ENCODE assay signal across 32 cellular contexts in the genomic region with DNA sequence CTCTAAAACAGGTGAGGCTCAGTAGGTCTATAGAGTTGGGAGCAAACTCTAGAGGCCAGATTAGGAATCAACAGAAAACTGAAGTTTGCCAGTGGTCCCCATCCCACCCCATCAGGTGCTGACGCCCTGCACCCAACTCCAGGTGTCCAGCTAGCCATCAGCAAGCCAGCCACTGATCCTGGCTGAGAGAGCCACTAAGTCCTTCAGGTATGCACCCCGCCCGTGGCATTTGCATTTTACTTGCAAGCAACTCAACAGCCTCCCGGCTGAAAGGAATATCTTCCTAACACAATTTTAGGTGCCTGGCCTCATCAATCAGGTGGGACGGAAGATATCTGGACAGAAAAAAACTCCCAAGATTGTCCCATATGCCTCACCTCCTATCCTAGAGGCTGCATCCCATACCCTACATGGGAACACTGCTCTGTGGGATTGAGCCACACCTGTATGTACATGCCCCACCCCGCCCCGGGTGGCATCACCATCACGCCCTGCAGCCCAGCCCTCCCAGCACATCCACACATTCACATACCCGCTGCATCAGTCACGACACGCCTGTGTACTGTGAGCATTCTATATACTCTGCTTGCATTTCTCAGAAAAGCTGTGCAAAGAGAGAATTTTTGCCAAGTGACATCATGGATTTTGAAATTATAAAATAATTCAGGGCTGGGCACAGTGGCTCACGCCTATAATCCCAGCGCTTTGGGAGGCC. TPM values are rescaled to one million over a fixed set of nuclear protein-coding genes. Genes with fewer than 3 reads are reported as not detected.
DNase-seq lines count a peak whose midpoint lies in the region; ATAC-seq, FAIRE-seq and TF ChIP-seq lines count a peak whose summit lies in the region.
"Had no signal": no experiment of that assay in that cellular context is flagged by ENCODE, and none has a peak within 500 bp of the region (broad histone marks: within the 10 kb centered on the region; RNA-seq: fewer than 3 reads in every experiment).

No MANE protein-coding gene starts in this region.

- TF ChIP-seq CTCF in bronchial epithelial cell (IDR thresholded peaks at IDR 0.05; ENCODE audit: insufficient read depth, low read length, severe bottlenecking) (no peak), kidney (IDR thresholded peaks at IDR 0.05; ENCODE audit: borderline replicate concordance, extremely low read depth, insufficient read depth) (no peak), left ventricle myocardium inferior (IDR thresholded peaks at IDR 0.05; ENCODE audit: borderline replicate concordance) (no peak)

- H3K27me3 ChIP-seq in bronchial epithelial cell (ENCODE audit: control insufficient read depth, insufficient read depth, low read length) (peaks cover 2% of the 10 kb centered on the region), left ventricle myocardium inferior (ENCODE audit: low read depth) (peaks cover 91% of the 10 kb centered on the region)

- FAIRE-seq in bronchial epithelial cell (lab: Jason Lieb, UNC) (peak; percentile 99), kidney (lab: Jason Lieb, UNC) (no peak)
- FAIRE-seq: colon, GM12891, K562 had no signal

- no peaks in the 10 kb centered on the region for H3K36me3 ChIP-seq in bronchial epithelial cell (ENCODE audit: control insufficient read depth, insufficient read depth, low read length)
- H3K36me3 ChIP-seq in kidney (ENCODE audit: control insufficient read depth in 1 of 2, insufficient read depth in 2 of 2, low read length in 2 of 2): no peaks in the 10 kb centered on the region
- H3K36me3 ChIP-seq in left ventricle myocardium inferior: no peaks in the 10 kb centered on the region
- H3K36me3 ChIP-seq: spleen had no signal

- H3K4me1 ChIP-seq in kidney (ENCODE audit: control insufficient read depth in 1 of 2, insufficient read depth in 1 of 2, low read depth in 1 of 2, low read length in 2 of 2) (no peaks in the 10 kb centered on the region), left ventricle myocardium inferior (no peaks in the 10 kb centered on the region)
- H3K4me1 ChIP-seq: spleen had no signal

- H3K4me3 ChIP-seq in bronchial epithelial cell (ENCODE audit: low read depth, low read length) (no peak overlapping the region), kidney (ENCODE audit: low read length in 2 of 2) (no peak overlapping the region), left ventricle myocardium inferior (no peak overlapping the region)
- H3K4me3 ChIP-seq: K562, spleen had no signal

- no peak overlapping the region for H3K9ac ChIP-seq in kidney (ENCODE audit: low read length in 2 of 2)

- DNase-seq in NCI-H226 (peak; percentile 21), bronchial epithelial cell (ENCODE audit: low read depth) (peak; percentile 97), kidney (peak; percentile 37), cardiac septum (ENCODE audit: low spot score) (no peak), left ventricle myocardium inferior (no peak), iPS-NIHi7 (ENCODE audit: extremely low spot score) (no peak)
- DNase-seq: activated CD4-positive, alpha-beta T cell treated with anti-CD3 and anti-CD28 coated beads for 1 hour; activated CD8-positive, alpha-beta T cell treated with anti-CD3 and anti-CD28 coated beads, Interleukin-2, amount 10 ng/mL, durations not matched to agents 7 days and 5 days; activated T-cell treated with anti-CD3 and anti-CD28 coated beads, Interleukin-2, amount 50 U/mL, for 24 hours; CD4-positive, CD25-positive, alpha-beta regulatory T cell; effector CD8-positive, alpha-beta T cell; glutamatergic neuron; MM.1S; naive thymus-derived CD8-positive, alpha-beta T cell; NCI-H1417; NCI-H2081; NCI-H510A; retina; spleen; stimulated activated CD4-positive, alpha-beta T cell treated with anti-CD3 and anti-CD28 coated beads, Interleukin-2, amount 100 ng/mL, for 48 hours had no signal

- intact Hi-C loops in kidney (cut with DNase I): no loop called here
- intact Hi-C loops in cardiac septum (cut with DNase I): no loop called here
- intact Hi-C loops in left ventricle myocardium inferior (cut with micrococcal nuclease): no loop called here

- H3K27ac ChIP-seq in kidney (ENCODE audit: low read depth in 2 of 2, low read length in 2 of 2) (no peak overlapping the region), left ventricle myocardium inferior (replicated peaks) (no peak overlapping the region)
- H3K27ac ChIP-seq: spleen had no signal

- no peaks in the 10 kb centered on the region for H3K9me3 ChIP-seq in kidney (ENCODE audit: control insufficient read depth in 1 of 2, low read length in 2 of 2)
- no peaks in the 10 kb centered on the region for H3K9me3 ChIP-seq in left ventricle myocardium inferior (replicated peaks)
- H3K9me3 ChIP-seq: spleen had no signal

- ATAC-seq in GM21381 (IDR thresholded peaks at IDR 0.05; ENCODE audit: unreplicated experiment): no peak
- ATAC-seq: activated CD8-positive, alpha-beta T cell treated with anti-CD3 and anti-CD28 coated beads, Interleukin-2, amount 10 ng/mL, durations not matched to agents 7 days and 5 days; K562; left lobe of liver; naive thymus-derived CD8-positive, alpha-beta T cell; Panc1; stimulated activated effector memory CD8-positive, alpha-beta T cell treated with anti-CD3 and anti-CD28 coated beads, Interleukin-12 subunit alpha, Interleukin-12 subunit beta, amount 100 ng/mL, for 72 hours had no signal

RNA-seq across cellular contexts. Expression of gene OTOP3, which starts 8.3 kb away (rescaled TPM):
- total RNA-seq in bronchial epithelial cell: under 0.01 and 0.26 TPM in 2 replicates
- not detected for total RNA-seq in kidney
- not detected for polyA plus RNA-seq in kidney (ENCODE audit: insufficient read depth, low read depth, low replicate concordance)
- total RNA-seq in cardiac septum: not detected
- not detected for total RNA-seq in left ventricle myocardium inferior
- total RNA-seq: activated CD8-positive, alpha-beta T cell treated with anti-CD3 and anti-CD28 coated beads, Interleukin-2, amount 10 ng/mL, durations not matched to agents 7 days and 5 days; CD4-positive, CD25-positive, alpha-beta regulatory T cell; fibroblast of lung; HT-29; K562; left lobe of liver; naive thymus-derived CD8-positive, alpha-beta T cell; osteoblast; SK-MEL-5; spleen; T-helper 1 cell treated with Interleukin-12 subunit alpha and Interleukin-12 subunit beta and Interleukin-4 antibody, amounts not matched to agents 30 ng/mL and 1 ng/mL, for 36 hours had no signal
- polyA plus RNA-seq: CD4-positive, CD25-positive, alpha-beta regulatory T cell; fibroblast of lung; K562; naive thymus-derived CD8-positive, alpha-beta T cell; spleen had no signal

RNA-seq across cellular contexts. Expression of gene OTOP2, which starts 19.9 kb away (rescaled TPM):
- total RNA-seq in bronchial epithelial cell (under 0.01 TPM in 1 of 2 replicates, not detected in the other), kidney (not detected), cardiac septum (not detected), left ventricle myocardium inferior (not detected)
- polyA plus RNA-seq in kidney (ENCODE audit: insufficient read depth, low read depth, low replicate concordance): not detected
- total RNA-seq: activated CD8-positive, alpha-beta T cell treated with anti-CD3 and anti-CD28 coated beads, Interleukin-2, amount 10 ng/mL, durations not matched to agents 7 days and 5 days; CD4-positive, CD25-positive, alpha-beta regulatory T cell; fibroblast of lung; HT-29; left lobe of liver; naive thymus-derived CD8-positive, alpha-beta T cell; osteoblast; SK-MEL-5; spleen; T-helper 1 cell treated with Interleukin-12 subunit alpha and Interleukin-12 subunit beta and Interleukin-4 antibody, amounts not matched to agents 30 ng/mL and 1 ng/mL, for 36 hours had no signal
- polyA plus RNA-seq: CD4-positive, CD25-positive, alpha-beta regulatory T cell; fibroblast of lung; naive thymus-derived CD8-positive, alpha-beta T cell; spleen had no signal

RNA-seq across cellular contexts. Expression of gene USH1G, which starts 20.9 kb away (rescaled TPM):
- total RNA-seq in bronchial epithelial cell (1.1 and 3.3 TPM in 2 replicates), kidney (0.22 TPM), cardiac septum (not detected), left ventricle myocardium inferior (not detected)
- polyA plus RNA-seq in kidney (ENCODE audit: insufficient read depth, low read depth, low replicate concordance): 0.17 TPM
- total RNA-seq: activated CD8-positive, alpha-beta T cell treated with anti-CD3 and anti-CD28 coated beads, Interleukin-2, amount 10 ng/mL, durations not matched to agents 7 days and 5 days; CD4-positive, CD25-positive, alpha-beta regulatory T cell; fibroblast of lung; HT-29; left lobe of liver; naive thymus-derived CD8-positive, alpha-beta T cell; osteoblast; SK-MEL-5; spleen; T-helper 1 cell treated with Interleukin-12 subunit alpha and Interleukin-12 subunit beta and Interleukin-4 antibody, amounts not matched to agents 30 ng/mL and 1 ng/mL, for 36 hours had no signal
- polyA plus RNA-seq: CD4-positive, CD25-positive, alpha-beta regulatory T cell; fibroblast of lung; naive thymus-derived CD8-positive, alpha-beta T cell; spleen had no signal

RNA-seq across cellular contexts. Expression of gene HID1, which starts 28.6 kb away (rescaled TPM):
- total RNA-seq in bronchial epithelial cell: 5.5 and 6.4 TPM in 2 replicates
- total RNA-seq in kidney: 32.6 TPM
- polyA plus RNA-seq in kidney (ENCODE audit: insufficient read depth, low read depth, low replicate concordance): 13.6 TPM
- total RNA-seq in cardiac septum: 9.0 TPM
- 7.2 TPM for total RNA-seq in left ventricle myocardium inferior

RNA-seq across cellular contexts. Expression of gene CDR2L, which starts 43.5 kb away (rescaled TPM):
- total RNA-seq in bronchial epithelial cell (4.7 and 6.1 TPM in 2 replicates), kidney (29.3 TPM), cardiac septum (20.1 TPM), left ventricle myocardium inferior (17.4 TPM)
- 12.5 TPM for polyA plus RNA-seq in kidney (ENCODE audit: insufficient read depth, low read depth, low replicate concordance)
- total RNA-seq: CD4-positive, CD25-positive, alpha-beta regulatory T cell had no signal
- polyA plus RNA-seq: naive thymus-derived CD8-positive, alpha-beta T cell had no signal

Comparison
In these comparisons a context has a peak if more than half of its experiments do, and no peak if none do; other contexts are left out.
1. DNase-seq: peak in NCI-H226 (single experiment), bronchial epithelial cell (single experiment) and kidney (single experiment); none in cardiac septum (single experiment), left ventricle myocardium inferior (single experiment) and iPS-NIHi7 (single experiment).